Comparison of ENCODE assay signal across 21 cellular contexts in genomic region chr12:116619246-116619645, GRCh38.
DNase-seq lines count a peak whose midpoint lies in the region; ATAC-seq and TF ChIP-seq lines count a peak whose summit lies in the region.
"Had no signal": no experiment of that assay in that cellular context is flagged by ENCODE, and none has a peak within 500 bp of the region (broad histone marks: within the 10 kb centered on the region; RNA-seq: fewer than 3 reads in every experiment).

No MANE protein-coding gene starts in this region.

- TF ChIP-seq POLR2A in heart left ventricle (IDR thresholded peaks at IDR 0.05) (no peak), HCT116 (IDR thresholded peaks at IDR 0.05; ENCODE audit: borderline replicate concordance, extremely low read depth, insufficient read depth, insufficient read length) (no peak)

- no peaks in the 10 kb centered on the region for H3K79me2 ChIP-seq in HCT116 (ENCODE audit: insufficient read depth, low read length)

- H3K27me3 ChIP-seq in heart left ventricle (no peaks in the 10 kb centered on the region), HCT116 (ENCODE audit: insufficient read depth, low read length) (no peaks in the 10 kb centered on the region), Panc1 (ENCODE audit: control insufficient read depth, insufficient read depth, low read length) (no peaks in the 10 kb centered on the region)
- H3K27me3 ChIP-seq: BLaER1 had no signal

- peak in 3 of 4 donors; percentile 44 to 68 (median 48) for ATAC-seq in heart left ventricle
- no peak for ATAC-seq in left cardiac atrium
- ATAC-seq in HCT116 = no peak
- ATAC-seq in Panc1 = no peak
- no peak for ATAC-seq in activated T-cell treated with anti-CD3 and anti-CD28 coated beads, Interleukin-2, amount 50 U/mL, for 4 hours
- ATAC-seq: CD8-positive, alpha-beta T cell; GM12878 had no signal

- 48 to 80% (median 67%) methylated on average over 3 of the region's 3 CpGs for WGBS in heart left ventricle, 4 donors

- RAD21 ChIA-PET in HCT116 (lab: Charles Lee; ENCODE audit: low non-redundant PET in 1 of 2, low total read pairs in 2 of 2, uncharacterized antibody in 2 of 2, unreplicated experiment in 2 of 2) = no interaction called here

- peaks cover 52% of the 10 kb centered on the region for H3K4me1 Mint-ChIP-seq in nephron progenitor cell
- no peaks in the 10 kb centered on the region for H3K4me1 Mint-ChIP-seq in activated T-cell treated with anti-CD3 and anti-CD28 coated beads, Interleukin-2, amount 50 U/mL, for 4 hours (ENCODE audit: low read depth)
- H3K4me1 Mint-ChIP-seq: B cell; CD4-positive, CD25-positive, alpha-beta regulatory T cell had no signal

- no peaks in the 10 kb centered on the region for H3K36me3 ChIP-seq in heart left ventricle
- H3K36me3 ChIP-seq in HCT116 (ENCODE audit: control insufficient read depth in 1 of 2, insufficient read depth in 2 of 2, low read length in 2 of 2) = no peaks in the 10 kb centered on the region
- H3K36me3 ChIP-seq in Panc1 (ENCODE audit: control insufficient read depth, insufficient read depth, low read length) = no peaks in the 10 kb centered on the region
- H3K36me3 ChIP-seq: BLaER1, HAP-1 had no signal

- BruUV-seq in HCT116 (replicated peaks; lab: Mats Ljungman, UMichigan) (no TSS peak), Panc1 (replicated peaks; lab: Mats Ljungman, UMichigan) (no TSS peak)

- H2AFZ ChIP-seq in HCT116 (ENCODE audit: low read depth, low read length, poor library complexity, severe bottlenecking) = peak overlapping the region; percentile 45

- H3K4me1 ChIP-seq in heart left ventricle (peaks cover 0 to 19% (median 2%) of the 10 kb centered on the region in 12 donors), HCT116 (ENCODE audit: control insufficient read depth in 1 of 2, insufficient read depth in 2 of 2, low read length in 2 of 2) (peaks cover 0 to 16% of the 10 kb centered on the region in 2 experiments; a peak in 1 of 4 replicates), Panc1 (ENCODE audit: control insufficient read depth, insufficient read depth, low read length) (peaks cover 13% of the 10 kb centered on the region)

- no peaks in the 10 kb centered on the region for H3K9me2 ChIP-seq in HCT116 (ENCODE audit: insufficient read depth)

- H3K9me3 Mint-ChIP-seq in nephron progenitor cell = peaks cover 21% of the 10 kb centered on the region
- peaks cover 16% of the 10 kb centered on the region for H3K9me3 Mint-ChIP-seq in activated T-cell treated with anti-CD3 and anti-CD28 coated beads, Interleukin-2, amount 50 U/mL, for 4 hours

- no peak overlapping the region for H3K4me3 Mint-ChIP-seq in nephron progenitor cell
- no peak overlapping the region for H3K4me3 Mint-ChIP-seq in activated T-cell treated with anti-CD3 and anti-CD28 coated beads, Interleukin-2, amount 50 U/mL, for 4 hours
- H3K4me3 Mint-ChIP-seq: B cell; CD4-positive, CD25-positive, alpha-beta regulatory T cell; CD8-positive, alpha-beta T cell had no signal

- H3K9me3 ChIP-seq in heart left ventricle (peaks cover 0 to 18% (median 0%) of the 10 kb centered on the region in 12 donors), HCT116 (ENCODE audit: control insufficient read depth in 1 of 2, insufficient read depth in 1 of 2, low read depth in 1 of 2, low read length in 2 of 2) (peaks cover 0 to 25% of the 10 kb centered on the region in 2 experiments; a peak in 2 of 4 replicates), Panc1 (ENCODE audit: control insufficient read depth, insufficient read depth, low read depth, low read length) (no peaks in the 10 kb centered on the region)

- H3K9ac ChIP-seq in HCT116 (ENCODE audit: low read length) = no peak overlapping the region
- H3K9ac ChIP-seq: BLaER1 had no signal

- no peak overlapping the region for H3K4me2 ChIP-seq in HCT116 (ENCODE audit: low read length)
- H3K4me2 ChIP-seq: BLaER1 had no signal

- intact Hi-C loops in heart left ventricle (cut with DNase I) (loop anchor here in 1 of 10 donors (10.0 kb wide), 1 partner anchor 66 kb away; no protein-coding TSS in a partner anchor), left cardiac atrium (cut with DNase I) (no loop called here), HCT116 (cut with micrococcal nuclease) (no loop called here), Panc1 (cut with micrococcal nuclease; ENCODE audit: unreplicated experiment) (no loop called here)

- no peak for TF ChIP-seq CTCF in heart left ventricle (IDR thresholded peaks at IDR 0.05)
- no peak for TF ChIP-seq CTCF in HCT116 (IDR thresholded peaks at IDR 0.05 in 2 of 3, conservative IDR thresholded peaks at IDR 0.05 in 1 of 3; ENCODE audit: borderline replicate concordance in 1 of 3, insufficient read depth in 1 of 3, low read depth in 2 of 3, low read length in 2 of 3)
- TF ChIP-seq CTCF in Panc1 (IDR thresholded peaks at IDR 0.05) = no peak
- no peak for TF ChIP-seq CTCF in nephron progenitor cell (IDR thresholded peaks at IDR 0.05)

- no peaks in the 10 kb centered on the region for H4K20me1 ChIP-seq in HCT116 (ENCODE audit: insufficient read depth)
- H4K20me1 ChIP-seq: BLaER1 had no signal

- H3K4me3 ChIP-seq in heart left ventricle (no peak overlapping the region), HCT116 (replicated peaks in 1 of 2; ENCODE audit: low read depth in 1 of 2, low read length in 2 of 2) (no peak overlapping the region), Panc1 (ENCODE audit: low read depth in 2 of 2, low read length in 2 of 2) (no peak overlapping the region)
- H3K4me3 ChIP-seq: BLaER1, GM12878, HAP-1 had no signal

- POLR2A ChIA-PET in HCT116 (lab: Charles Lee) (no interaction called here), Panc1 (lab: Charles Lee) (no interaction called here)

- no peak for TF ChIP-seq RAD21 in HCT116 (IDR thresholded peaks at IDR 0.05; ENCODE audit: low read depth)

- CTCF ChIA-PET in HCT116 (lab: Charles Lee) = no interaction called here
- CTCF ChIA-PET in Panc1 (lab: Charles Lee) = interaction anchor here (0.6 kb wide), 1 partner anchor 74 kb away, joined by 3 read pairs; no protein-coding TSS in a partner anchor

- H3K27ac Mint-ChIP-seq in nephron progenitor cell = peak overlapping the region; percentile 39
- H3K27ac Mint-ChIP-seq: B cell; CD4-positive, CD25-positive, alpha-beta regulatory T cell; CD8-positive, alpha-beta T cell had no signal

- DNase-seq in heart left ventricle = no peak
- DNase-seq in left cardiac atrium = no peak
- DNase-seq in HCT116 (ENCODE audit: low read depth, low spot score) = no peak
- DNase-seq in Panc1 (ENCODE audit: low read depth, low spot score) = no peak
- DNase-seq in nephron progenitor cell = no peak
- no peak for DNase-seq in activated T-cell treated with anti-CD3 and anti-CD28 coated beads, Interleukin-2, amount 50 U/mL, for 4 hours
- DNase-seq in SW 1271 (lab: John Stamatoyannopoulos, UW) = no peak
- DNase-seq in activated CD4-positive, CD25-positive, alpha-beta regulatory T cell treated with anti-CD3 and anti-CD28 coated beads, Interleukin-2, amount 50 U/mL, for 72 hours = no peak
- DNase-seq: CD4-positive, CD25-positive, alpha-beta regulatory T cell; CD8-positive, alpha-beta T cell; DMS 273 treated with DMSO at 0.1 percent for 48 hours; DMS79; EL; GDM1; GOT3 had no signal

- peaks cover 5% of the 10 kb centered on the region for H3K27me3 Mint-ChIP-seq in nephron progenitor cell (ENCODE audit: low read depth, poor library complexity)
- peaks cover 5% of the 10 kb centered on the region for H3K27me3 Mint-ChIP-seq in activated T-cell treated with anti-CD3 and anti-CD28 coated beads, Interleukin-2, amount 50 U/mL, for 4 hours (ENCODE audit: low read depth)

- in situ Hi-C loops in Panc1 (cut with HindIII; ENCODE audit: low pct_unique_long_range_greater_than_20kb, low sequenced_read_pairs) = no loop called here

- H3K27ac ChIP-seq in heart left ventricle = no peak overlapping the region
- H3K27ac ChIP-seq in HCT116 (ENCODE audit: low read depth, low read length) = no peak overlapping the region
- peak overlapping the region; percentile 23; the same call in 1 of the 2 replicates for H3K27ac ChIP-seq in Panc1 (ENCODE audit: low read length)
- H3K27ac ChIP-seq: 22Rv1, BLaER1, C4-2B had no signal

- H3K36me3 Mint-ChIP-seq in nephron progenitor cell (ENCODE audit: low read depth) = peaks cover 5% of the 10 kb centered on the region
- no peaks in the 10 kb centered on the region for H3K36me3 Mint-ChIP-seq in activated T-cell treated with anti-CD3 and anti-CD28 coated beads, Interleukin-2, amount 50 U/mL, for 4 hours (ENCODE audit: insufficient read depth)
- H3K36me3 Mint-ChIP-seq: CD4-positive, CD25-positive, alpha-beta regulatory T cell; CD8-positive, alpha-beta T cell had no signal

TF ChIP-seq in HCT116, 20 proteins besides CTCF, POLR2A, EP300 and RAD21 (continues in another document):
- TF ChIP-seq SIN3A (IDR thresholded peaks at IDR 0.05; ENCODE audit: low read depth) (no peak), ATF3 (IDR thresholded peaks at IDR 0.05) (no peak), JUND (IDR thresholded peaks at IDR 0.05) (no peak), MAX (IDR thresholded peaks at IDR 0.05) (no peak), ZNF274 (IDR thresholded peaks at IDR 0.05; ENCODE audit: low read depth, low read length) (no peak), YY1 (IDR thresholded peaks at IDR 0.05; ENCODE audit: extremely low read depth, insufficient replicate concordance, low read depth, low read length) (no peak), SRF (IDR thresholded peaks at IDR 0.05; ENCODE audit: low read depth) (no peak), ZFX (IDR thresholded peaks at IDR 0.05) (no peak), EZH2phosphoT487 (IDR thresholded peaks at IDR 0.05; ENCODE audit: borderline replicate concordance) (no peak)

Comparison
In these comparisons a context has a peak if more than half of its experiments do, and no peak if none do; other contexts are left out.
1. ATAC-seq: peak in heart left ventricle (3 of 4); none in left cardiac atrium (0 of 2), HCT116 (single experiment), Panc1 (single experiment) and activated T-cell treated with anti-CD3 and anti-CD28 coated beads, Interleukin-2, amount 50 U/mL, for 4 hours (0 of 2).